Comparison of ENCODE assay signal across 10 cellular contexts in the genomic region with DNA sequence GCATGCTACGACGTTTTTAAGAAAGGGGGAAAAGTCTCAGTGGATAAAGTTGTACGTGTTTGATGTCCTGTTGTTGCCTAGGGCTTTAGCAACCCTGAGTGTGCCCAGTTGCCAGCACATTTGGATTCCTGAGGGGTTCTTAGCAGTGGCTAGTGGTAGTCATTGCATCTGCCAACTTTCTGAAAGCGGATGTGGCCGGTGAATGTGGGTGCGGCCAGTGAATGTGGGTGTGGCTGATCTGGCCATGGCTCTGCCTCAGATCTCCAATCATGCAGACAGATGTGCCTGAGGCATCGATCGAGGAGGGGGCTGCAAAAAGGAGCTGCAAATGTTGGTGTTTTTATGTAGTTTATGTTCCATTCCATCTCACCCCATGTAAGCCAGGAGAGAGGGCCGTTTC. TPM values are rescaled to one million over a fixed set of nuclear protein-coding genes. Genes with fewer than 3 reads are reported as not detected.
DNase-seq lines count a peak whose midpoint lies in the region; ATAC-seq and TF ChIP-seq lines count a peak whose summit lies in the region.
"Had no signal": no experiment of that assay in that cellular context is flagged by ENCODE, and none has a peak within 500 bp of the region (broad histone marks: within the 10 kb centered on the region; RNA-seq: fewer than 3 reads in every experiment).

No MANE protein-coding gene starts in this region.

- H3K27me3 Mint-ChIP-seq in GM23338 (ENCODE audit: insufficient read depth, low read depth, poor library complexity) = peaks cover 7% of the 10 kb centered on the region

- H3K9me2 ChIP-seq in GM23338 (ENCODE audit: insufficient read depth) (no peaks in the 10 kb centered on the region), PC-9 (ENCODE audit: insufficient read depth) (no peaks in the 10 kb centered on the region), OCI-LY7 (ENCODE audit: insufficient read depth, low read length) (no peaks in the 10 kb centered on the region)

- POLR2A ChIA-PET in PC-9 (lab: Charles Lee; ENCODE audit: unreplicated experiment) (no interaction called here), OCI-LY7 (lab: Charles Lee) (no interaction called here)

- ATAC-seq in GM23338 (peak; percentile 89), esophagus mucosa (peak; percentile 80), GM21786 (IDR thresholded peaks at IDR 0.05; ENCODE audit: unreplicated experiment) (no peak)

- H3K9me3 Mint-ChIP-seq in GM23338 = no peaks in the 10 kb centered on the region

- H3K4me2 ChIP-seq in GM23338 (no peak overlapping the region), PC-9 (peak overlapping the region; percentile 76), OCI-LY7 (ENCODE audit: low read length) (no peak overlapping the region)

- no peaks in the 10 kb centered on the region for H3K27me3 ChIP-seq in GM23338 (ENCODE audit: insufficient read depth)
- no peaks in the 10 kb centered on the region for H3K27me3 ChIP-seq in PC-9 (ENCODE audit: insufficient read depth, low read depth)

- H3F3A ChIP-seq in GM23338 (replicated peaks; ENCODE audit: low read depth) (no peaks in the 10 kb centered on the region), PC-9 (ENCODE audit: insufficient read depth, low read depth) (peaks cover 29% of the 10 kb centered on the region)

- H4K20me1 ChIP-seq in GM23338 (replicated peaks; ENCODE audit: insufficient read depth) (no peaks in the 10 kb centered on the region), PC-9 (ENCODE audit: insufficient read depth) (no peaks in the 10 kb centered on the region), OCI-LY7 (ENCODE audit: insufficient read depth, low read length) (no peaks in the 10 kb centered on the region)

- no peak overlapping the region for H3K27ac Mint-ChIP-seq in GM23338

- intact Hi-C loops in PC-9 (cut with micrococcal nuclease; ENCODE audit: unreplicated experiment) (loop anchor here (1.0 to 5.0 kb wide), 5 partner anchors 29 to 172 kb away; no protein-coding TSS in a partner anchor), OCI-LY7 (cut with micrococcal nuclease; ENCODE audit: unreplicated experiment) (no loop called here)

- peaks cover 14% of the 10 kb centered on the region for H3K4me1 Mint-ChIP-seq in GM23338

- H3K4me3 ChIP-seq in GM23338 (no peak overlapping the region), PC-9 (peak overlapping the region; percentile 45; the same call in 1 of the 2 replicates), OCI-LY7 (ENCODE audit: low read depth, low read length, poor library complexity, severe bottlenecking) (no peak overlapping the region)

- CTCF ChIA-PET in PC-9 (lab: Charles Lee) = no interaction called here
- CTCF ChIA-PET in OCI-LY7 (lab: Charles Lee; ENCODE audit: unreplicated experiment) = no interaction called here

- DNase-seq in GM23338 (ENCODE audit: low spot score) = peak; percentile 39
- peak; percentile 80 to 92 for DNase-seq in PC-9
- DNase-seq in renal cortical epithelial cell (ENCODE audit: low read depth) = peak; percentile 90
- no peak for DNase-seq in OCI-LY7 (ENCODE audit: low spot score)
- DNase-seq in mesenteric fat pad (ENCODE audit: low spot score) = no peak
- no peak for DNase-seq in activated effector memory CD4-positive, alpha-beta T cell treated with Interleukin-2 at 50 U/mL for 16 hours
- DNase-seq: effector CD4-positive, alpha-beta T cell; stimulated activated naive CD4-positive, alpha-beta T cell had no signal

- BruUV-seq in PC-9 (replicated peaks; lab: Mats Ljungman, UMichigan) = no TSS peak
- BruUV-seq in OCI-LY7 (replicated peaks; lab: Mats Ljungman, UMichigan) = no TSS peak

- H3K9me3 ChIP-seq in PC-9 (ENCODE audit: insufficient read depth, low read depth) (no peaks in the 10 kb centered on the region), OCI-LY7 (ENCODE audit: low read length) (no peaks in the 10 kb centered on the region)

- H3K79me2 ChIP-seq in GM23338 (replicated peaks; ENCODE audit: insufficient read depth) = no peaks in the 10 kb centered on the region
- H3K79me2 ChIP-seq in PC-9 (ENCODE audit: low read depth) = no peaks in the 10 kb centered on the region
- H3K79me2 ChIP-seq in OCI-LY7 (ENCODE audit: insufficient read depth, low read depth, low read length) = no peaks in the 10 kb centered on the region

- H3K27ac ChIP-seq in GM23338 (ENCODE audit: low read depth) (no peak overlapping the region), PC-9 (peak overlapping the region; percentile 90), OCI-LY7 (ENCODE audit: low read depth, low read length, poor library complexity, severe bottlenecking) (no peak overlapping the region)

- no peaks in the 10 kb centered on the region for H3K36me3 ChIP-seq in GM23338 (ENCODE audit: insufficient read depth)
- H3K36me3 ChIP-seq in PC-9 (ENCODE audit: low read depth) = no peaks in the 10 kb centered on the region
- no peaks in the 10 kb centered on the region for H3K36me3 ChIP-seq in OCI-LY7 (ENCODE audit: insufficient read depth, low read length)

- H2AFZ ChIP-seq in GM23338 = no peak overlapping the region
- H2AFZ ChIP-seq in PC-9 = no peak overlapping the region
- H2AFZ ChIP-seq in OCI-LY7 (ENCODE audit: low read length) = no peak overlapping the region

- no peaks in the 10 kb centered on the region for H3K36me3 Mint-ChIP-seq in GM23338 (ENCODE audit: low read depth)

- TF ChIP-seq CTCF in GM23338 (conservative IDR thresholded peaks at IDR 0.05; ENCODE audit: low read depth in 2 of 2) = no peak
- no peak for TF ChIP-seq CTCF in PC-9 (conservative IDR thresholded peaks at IDR 0.05)
- TF ChIP-seq CTCF in OCI-LY7 (conservative IDR thresholded peaks at IDR 0.05; ENCODE audit: low read length) = no peak

- H3K4me3 Mint-ChIP-seq in GM23338 = no peak overlapping the region

- H3K4me1 ChIP-seq in GM23338 (ENCODE audit: insufficient read depth) = peaks cover 10% of the 10 kb centered on the region; the same call in 1 of the 2 replicates
- peaks cover 30% of the 10 kb centered on the region for H3K4me1 ChIP-seq in PC-9 (replicated peaks; ENCODE audit: insufficient read depth)
- H3K4me1 ChIP-seq in OCI-LY7 (ENCODE audit: insufficient read depth, low read length, poor library complexity, severe bottlenecking) = no peaks in the 10 kb centered on the region

TF ChIP-seq in GM23338, 12 proteins besides CTCF, POLR2A, EP300 and RAD21 (continues in another document):
- no peak for TF ChIP-seq STAT1 (IDR thresholded peaks at IDR 0.05; ENCODE audit: unreplicated experiment)

RNA-seq across cellular contexts. Expression of a gene that starts 41.5 kb away (rescaled TPM):
- total RNA-seq in GM23338 (2014; rRNA removed; shearing (Covaris generic)) = 124 and 137 TPM in 2 replicates
- polyA plus RNA-seq in GM23338 (2016; fragmentation: Nextera tagmentation; extraction: Ambion mirVana) = 31.3 and 37.6 TPM in 2 replicates
- total RNA-seq in PC-9 (2021) (59.5 and 73.2 TPM in 2 replicates), esophagus mucosa (86.4 TPM), renal cortical epithelial cell (251 and 594 TPM in 2 replicates), OCI-LY7 (2022) (0.06 and 0.08 TPM in 2 replicates), mesenteric fat pad (50.3 TPM)
- under 0.01 TPM in 2 replicates for total RNA-seq in OCI-LY7 (2014; rRNA removed; shearing (Covaris generic))

Comparison
In these comparisons a context has a peak if more than half of its experiments do, and no peak if none do; other contexts are left out.
1. DNase-seq: peak in GM23338 (single experiment), PC-9 (2 of 2) and renal cortical epithelial cell (single experiment); none in OCI-LY7 (single experiment), mesenteric fat pad (single experiment) and activated effector memory CD4-positive, alpha-beta T cell treated with Interleukin-2 at 50 U/mL for 16 hours (single experiment).
2. RNA of a gene that starts 41.5 kb away (total RNA-seq): 251 to 594 TPM in renal cortical epithelial cell, 124 to 137 TPM in GM23338, 86.4 TPM in esophagus mucosa (single experiment), 59.5 to 73.2 TPM in PC-9 and 50.3 TPM in mesenteric fat pad (single experiment); under 0.01 to 0.08 TPM in OCI-LY7; every median in the first group is over 10 times any median in the second.